In the genomic region with DNA sequence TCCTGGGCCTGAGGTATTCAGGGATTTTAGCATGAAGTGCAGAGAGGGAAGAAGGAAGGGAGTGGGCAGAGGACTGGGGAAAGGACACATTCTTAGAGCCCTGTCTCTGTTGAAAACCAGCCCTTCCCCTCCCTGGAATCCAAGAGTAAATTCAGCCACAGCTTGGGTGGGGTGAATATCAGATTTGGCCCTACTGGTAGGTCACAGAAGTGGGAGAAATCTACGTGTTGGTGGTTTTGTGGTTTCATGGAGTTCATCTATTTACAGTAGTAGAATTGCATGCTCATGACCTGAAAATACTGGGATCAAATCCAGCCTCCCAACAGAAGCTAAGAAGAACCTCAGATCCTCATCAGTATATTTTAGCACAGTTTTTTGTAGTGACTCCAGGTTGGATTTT, we compare ENCODE assay signal across 1 cellular context.
TF ChIP-seq lines count a peak whose summit lies in the region.

No MANE protein-coding gene starts in this region.

TF ChIP-seq in H1, 55 proteins besides CTCF, POLR2A, EP300 and RAD21:
- TF ChIP-seq RNF2 (IDR thresholded peaks at IDR 0.05; ENCODE audit: borderline replicate concordance, low read depth, low read length, missing control alignments, poor library complexity, severe bottlenecking) (no peak), POLR2AphosphoS5 (IDR thresholded peaks at IDR 0.05; ENCODE audit: low read depth, low read length) (no peak), SUZ12 (IDR thresholded peaks at IDR 0.05; ENCODE audit: low read length) (no peak), TCF12 (IDR thresholded peaks at IDR 0.05; ENCODE audit: low read depth, low read length) (no peak), NANOG (IDR thresholded peaks at IDR 0.05; ENCODE audit: insufficient read depth, low read depth, low read length, poor library complexity, severe bottlenecking) (no peak), CBX8 (IDR thresholded peaks at IDR 0.05; ENCODE audit: borderline replicate concordance, low read depth, low read length) (no peak), SAP30 (IDR thresholded peaks at IDR 0.05; ENCODE audit: insufficient read depth, insufficient replicate concordance, low read length) (no peak), CBX5 (IDR thresholded peaks at IDR 0.05; ENCODE audit: low read depth, low read length) (no peak), BCL11A (IDR thresholded peaks at IDR 0.05; ENCODE audit: low read depth in 2 of 2, low read length in 2 of 2) (no peak), CHD2 (IDR thresholded peaks at IDR 0.05; ENCODE audit: low read length) (no peak), CREB1 (IDR thresholded peaks at IDR 0.05) (no peak), PHF8 (conservative IDR thresholded peaks at IDR 0.05; ENCODE audit: low read depth, low read length) (no peak), EZH2 (IDR thresholded peaks at IDR 0.05; ENCODE audit: low read depth, low read length, severe bottlenecking) (no peak), SP2 (IDR thresholded peaks at IDR 0.05; ENCODE audit: low read length) (no peak), GTF2F1 (IDR thresholded peaks at IDR 0.05; ENCODE audit: borderline replicate concordance, low read depth, low read length) (no peak), GABPA (IDR thresholded peaks at IDR 0.05; ENCODE audit: borderline replicate concordance, insufficient read depth, low read length) (no peak), SIN3A (conservative IDR thresholded peaks at IDR 0.05 in 1 of 2, IDR thresholded peaks at IDR 0.05 in 1 of 2; ENCODE audit: low read depth in 1 of 2, low read length in 2 of 2) (no peak)
- TF ChIP-seq, protein P1, sequence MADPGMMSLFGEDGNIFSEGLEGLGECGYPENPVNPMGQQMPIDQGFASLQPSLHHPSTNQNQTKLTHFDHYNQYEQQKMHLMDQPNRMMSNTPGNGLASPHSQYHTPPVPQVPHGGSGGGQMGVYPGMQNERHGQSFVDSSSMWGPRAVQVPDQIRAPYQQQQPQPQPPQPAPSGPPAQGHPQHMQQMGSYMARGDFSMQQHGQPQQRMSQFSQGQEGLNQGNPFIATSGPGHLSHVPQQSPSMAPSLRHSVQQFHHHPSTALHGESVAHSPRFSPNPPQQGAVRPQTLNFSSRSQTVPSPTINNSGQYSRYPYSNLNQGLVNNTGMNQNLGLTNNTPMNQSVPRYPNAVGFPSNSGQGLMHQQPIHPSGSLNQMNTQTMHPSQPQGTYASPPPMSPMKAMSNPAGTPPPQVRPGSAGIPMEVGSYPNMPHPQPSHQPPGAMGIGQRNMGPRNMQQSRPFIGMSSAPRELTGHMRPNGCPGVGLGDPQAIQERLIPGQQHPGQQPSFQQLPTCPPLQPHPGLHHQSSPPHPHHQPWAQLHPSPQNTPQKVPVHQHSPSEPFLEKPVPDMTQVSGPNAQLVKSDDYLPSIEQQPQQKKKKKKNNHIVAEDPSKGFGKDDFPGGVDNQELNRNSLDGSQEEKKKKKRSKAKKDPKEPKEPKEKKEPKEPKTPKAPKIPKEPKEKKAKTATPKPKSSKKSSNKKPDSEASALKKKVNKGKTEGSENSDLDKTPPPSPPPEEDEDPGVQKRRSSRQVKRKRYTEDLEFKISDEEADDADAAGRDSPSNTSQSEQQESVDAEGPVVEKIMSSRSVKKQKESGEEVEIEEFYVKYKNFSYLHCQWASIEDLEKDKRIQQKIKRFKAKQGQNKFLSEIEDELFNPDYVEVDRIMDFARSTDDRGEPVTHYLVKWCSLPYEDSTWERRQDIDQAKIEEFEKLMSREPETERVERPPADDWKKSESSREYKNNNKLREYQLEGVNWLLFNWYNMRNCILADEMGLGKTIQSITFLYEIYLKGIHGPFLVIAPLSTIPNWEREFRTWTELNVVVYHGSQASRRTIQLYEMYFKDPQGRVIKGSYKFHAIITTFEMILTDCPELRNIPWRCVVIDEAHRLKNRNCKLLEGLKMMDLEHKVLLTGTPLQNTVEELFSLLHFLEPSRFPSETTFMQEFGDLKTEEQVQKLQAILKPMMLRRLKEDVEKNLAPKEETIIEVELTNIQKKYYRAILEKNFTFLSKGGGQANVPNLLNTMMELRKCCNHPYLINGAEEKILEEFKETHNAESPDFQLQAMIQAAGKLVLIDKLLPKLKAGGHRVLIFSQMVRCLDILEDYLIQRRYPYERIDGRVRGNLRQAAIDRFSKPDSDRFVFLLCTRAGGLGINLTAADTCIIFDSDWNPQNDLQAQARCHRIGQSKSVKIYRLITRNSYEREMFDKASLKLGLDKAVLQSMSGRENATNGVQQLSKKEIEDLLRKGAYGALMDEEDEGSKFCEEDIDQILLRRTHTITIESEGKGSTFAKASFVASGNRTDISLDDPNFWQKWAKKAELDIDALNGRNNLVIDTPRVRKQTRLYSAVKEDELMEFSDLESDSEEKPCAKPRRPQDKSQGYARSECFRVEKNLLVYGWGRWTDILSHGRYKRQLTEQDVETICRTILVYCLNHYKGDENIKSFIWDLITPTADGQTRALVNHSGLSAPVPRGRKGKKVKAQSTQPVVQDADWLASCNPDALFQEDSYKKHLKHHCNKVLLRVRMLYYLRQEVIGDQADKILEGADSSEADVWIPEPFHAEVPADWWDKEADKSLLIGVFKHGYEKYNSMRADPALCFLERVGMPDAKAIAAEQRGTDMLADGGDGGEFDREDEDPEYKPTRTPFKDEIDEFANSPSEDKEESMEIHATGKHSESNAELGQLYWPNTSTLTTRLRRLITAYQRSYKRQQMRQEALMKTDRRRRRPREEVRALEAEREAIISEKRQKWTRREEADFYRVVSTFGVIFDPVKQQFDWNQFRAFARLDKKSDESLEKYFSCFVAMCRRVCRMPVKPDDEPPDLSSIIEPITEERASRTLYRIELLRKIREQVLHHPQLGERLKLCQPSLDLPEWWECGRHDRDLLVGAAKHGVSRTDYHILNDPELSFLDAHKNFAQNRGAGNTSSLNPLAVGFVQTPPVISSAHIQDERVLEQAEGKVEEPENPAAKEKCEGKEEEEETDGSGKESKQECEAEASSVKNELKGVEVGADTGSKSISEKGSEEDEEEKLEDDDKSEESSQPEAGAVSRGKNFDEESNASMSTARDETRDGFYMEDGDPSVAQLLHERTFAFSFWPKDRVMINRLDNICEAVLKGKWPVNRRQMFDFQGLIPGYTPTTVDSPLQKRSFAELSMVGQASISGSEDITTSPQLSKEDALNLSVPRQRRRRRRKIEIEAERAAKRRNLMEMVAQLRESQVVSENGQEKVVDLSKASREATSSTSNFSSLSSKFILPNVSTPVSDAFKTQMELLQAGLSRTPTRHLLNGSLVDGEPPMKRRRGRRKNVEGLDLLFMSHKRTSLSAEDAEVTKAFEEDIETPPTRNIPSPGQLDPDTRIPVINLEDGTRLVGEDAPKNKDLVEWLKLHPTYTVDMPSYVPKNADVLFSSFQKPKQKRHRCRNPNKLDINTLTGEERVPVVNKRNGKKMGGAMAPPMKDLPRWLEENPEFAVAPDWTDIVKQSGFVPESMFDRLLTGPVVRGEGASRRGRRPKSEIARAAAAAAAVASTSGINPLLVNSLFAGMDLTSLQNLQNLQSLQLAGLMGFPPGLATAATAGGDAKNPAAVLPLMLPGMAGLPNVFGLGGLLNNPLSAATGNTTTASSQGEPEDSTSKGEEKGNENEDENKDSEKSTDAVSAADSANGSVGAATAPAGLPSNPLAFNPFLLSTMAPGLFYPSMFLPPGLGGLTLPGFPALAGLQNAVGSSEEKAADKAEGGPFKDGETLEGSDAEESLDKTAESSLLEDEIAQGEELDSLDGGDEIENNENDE (IDR thresholded peaks at IDR 0.05; ENCODE audit: insufficient replicate concordance, low read length) = no peak
